In the genomic region with DNA sequence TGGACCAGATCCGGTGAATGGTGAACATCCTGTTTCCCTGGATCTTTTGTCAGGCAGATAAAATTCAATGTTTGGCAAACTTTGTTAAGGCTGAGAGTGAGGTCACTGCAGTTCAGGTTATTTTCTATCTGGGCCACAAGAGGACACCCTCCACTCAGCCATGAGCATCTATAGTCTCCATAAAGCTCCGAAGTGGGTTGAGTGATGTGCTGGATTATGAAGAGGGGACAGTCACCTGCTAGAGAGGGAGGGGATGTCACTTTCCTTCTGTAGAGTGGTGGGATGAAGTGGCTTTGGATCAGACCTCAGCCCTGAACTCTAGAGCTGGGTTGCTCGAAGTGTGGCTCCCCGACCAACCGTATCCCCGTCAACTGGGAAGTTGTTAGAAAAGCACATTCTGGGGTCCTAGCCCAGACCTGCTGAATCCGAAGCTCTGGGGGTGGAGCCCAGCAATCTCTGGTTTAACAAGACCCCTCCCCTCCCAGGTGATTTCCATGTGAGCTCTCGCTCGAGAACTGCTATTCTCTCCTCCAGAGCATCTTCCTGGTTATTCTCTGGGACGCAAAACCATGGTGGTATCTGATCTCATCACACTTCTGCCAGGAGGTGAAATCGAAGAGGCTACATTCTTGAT, we compare ENCODE assay signal across 9 cellular contexts. TPM values are rescaled to one million over a fixed set of nuclear protein-coding genes. Genes with fewer than 3 reads are reported as not detected.
A peak's percentile ranks its signal among the peaks of the same experiment; 100 is the strongest.
DNase-seq lines count a peak whose midpoint lies in the region; ATAC-seq and TF ChIP-seq lines count a peak whose summit lies in the region.
"Had no signal": no experiment of that assay in that cellular context is flagged by ENCODE, and none has a peak within 500 bp of the region (broad histone marks: within the 10 kb centered on the region; RNA-seq: fewer than 3 reads in every experiment).

No MANE protein-coding gene starts in this region.

- H3K4me2 ChIP-seq in neural progenitor cell = no peak overlapping the region

- no peak overlapping the region for H3K4me3 ChIP-seq in HL-60 (replicated peaks; ENCODE audit: insufficient read depth, low read length)
- no peak overlapping the region for H3K4me3 ChIP-seq in Peyer's patch
- H3K4me3 ChIP-seq in neural progenitor cell = no peak overlapping the region
- H3K4me3 ChIP-seq: SJSA1 had no signal

- H3K79me2 ChIP-seq in neural progenitor cell (ENCODE audit: low read depth) = no peaks in the 10 kb centered on the region

- peaks cover 3% of the 10 kb centered on the region for H3K27me3 Mint-ChIP-seq in neural progenitor cell (ENCODE audit: insufficient read depth, low read depth)

- H3F3A ChIP-seq in neural progenitor cell (ENCODE audit: low read depth) = peaks cover 5% of the 10 kb centered on the region

- peak; percentile 47 for DNase-seq in DMS 273 treated with DMSO at 0.1 percent for 48 hours (lab: John Stamatoyannopoulos, UW)
- peak; percentile 21 to 28 for DNase-seq in HL-60 (ENCODE audit: low read depth in 1 of 2, low spot score in 1 of 2)
- no peak for DNase-seq in Peyer's patch
- no peak for DNase-seq in epithelial cell of prostate (ENCODE audit: low read depth, low spot score)
- peak; percentile 52 for DNase-seq in neural progenitor cell (ENCODE audit: low spot score)

- H3K4me1 ChIP-seq in Peyer's patch (no peaks in the 10 kb centered on the region), neural progenitor cell (peaks cover 4% of the 10 kb centered on the region)

- no peak overlapping the region for H3K9ac ChIP-seq in neural progenitor cell

- no peak overlapping the region for H3K27ac Mint-ChIP-seq in neural progenitor cell

- no peaks in the 10 kb centered on the region for H3K36me3 Mint-ChIP-seq in neural progenitor cell

- H3K36me3 ChIP-seq in Peyer's patch (no peaks in the 10 kb centered on the region), neural progenitor cell (no peaks in the 10 kb centered on the region)
- H3K36me3 ChIP-seq: SJSA1 had no signal

- TF ChIP-seq CTCF in HL-60 (IDR thresholded peaks at IDR 0.05; ENCODE audit: insufficient read depth, low read length) = peak; percentile 92
- TF ChIP-seq CTCF in Peyer's patch (IDR thresholded peaks at IDR 0.05) = peak in 4 of 6 experiments; percentile 37 to 87 (median 84)
- peak; percentile 56 for TF ChIP-seq CTCF in neural progenitor cell (IDR thresholded peaks at IDR 0.05)

- H3K4me3 Mint-ChIP-seq in neural progenitor cell = no peak overlapping the region

- H3K9me3 ChIP-seq in Peyer's patch (no peaks in the 10 kb centered on the region), neural progenitor cell (ENCODE audit: low read depth) (no peaks in the 10 kb centered on the region)
- H3K9me3 ChIP-seq: SJSA1 had no signal

- peak overlapping the region; percentile 60 for H2AFZ ChIP-seq in neural progenitor cell (replicated peaks)

- ATAC-seq in GM18519 (IDR thresholded peaks at IDR 0.05; ENCODE audit: low FRiP score, unreplicated experiment) (no peak), GM19455 (IDR thresholded peaks at IDR 0.05; ENCODE audit: unreplicated experiment) (no peak), GM21717 (IDR thresholded peaks at IDR 0.05; ENCODE audit: unreplicated experiment) (no peak)

- H3K27me3 ChIP-seq in HL-60 (ENCODE audit: insufficient read depth, poor library complexity, severe bottlenecking) (no peaks in the 10 kb centered on the region), Peyer's patch (no peaks in the 10 kb centered on the region), neural progenitor cell (no peaks in the 10 kb centered on the region)
- H3K27me3 ChIP-seq: SJSA1 had no signal

- peaks cover 25% of the 10 kb centered on the region for H3K4me1 Mint-ChIP-seq in neural progenitor cell

- no peaks in the 10 kb centered on the region for H4K20me1 ChIP-seq in neural progenitor cell (ENCODE audit: low read depth)

- no peaks in the 10 kb centered on the region for H3K9me3 Mint-ChIP-seq in neural progenitor cell

- TF ChIP-seq POLR2A in Peyer's patch (IDR thresholded peaks at IDR 0.05) = no peak

- H3K27ac ChIP-seq in HL-60 (replicated peaks) = no peak overlapping the region
- no peak overlapping the region for H3K27ac ChIP-seq in Peyer's patch
- peak overlapping the region; percentile 18 for H3K27ac ChIP-seq in epithelial cell of prostate
- no peak overlapping the region for H3K27ac ChIP-seq in neural progenitor cell
- H3K27ac ChIP-seq: SJSA1 had no signal

RNA-seq across cellular contexts. Expression of a gene that starts 31.8 kb away (rescaled TPM):
- total RNA-seq in Peyer's patch (not detected), neural progenitor cell (ENCODE audit: low replicate concordance) (not detected in 2 replicates)

RNA-seq across cellular contexts. Expression of a gene that starts 52.5 kb away (rescaled TPM):
- 100 to 1,000 TPM in 3 of 4 donors, 10 to 100 TPM in 1; 60.1 to 180 (median 126) TPM for total RNA-seq in Peyer's patch
- total RNA-seq in neural progenitor cell (ENCODE audit: low replicate concordance) = 7.0 and 14.5 TPM in 2 replicates

Comparison
In these comparisons a context has a peak if more than half of its experiments do, and no peak if none do; other contexts are left out.
1. DNase-seq: peak in DMS 273 treated with DMSO at 0.1 percent for 48 hours (single experiment), HL-60 (2 of 2) and neural progenitor cell (single experiment); none in Peyer's patch (0 of 3) and epithelial cell of prostate (single experiment).
2. Peak in every context shown above with its lines, with median percentiles within 50 percentile points of each other: CTCF ChIP-seq.